Comparison of ENCODE assay signal across 13 cellular contexts in genomic region chr20:64052987-64053840, GRCh38. TPM values are rescaled to one million over a fixed set of nuclear protein-coding genes. Genes with fewer than 3 reads are reported as not detected.
DNase-seq lines count a peak whose midpoint lies in the region; ATAC-seq, FAIRE-seq and TF ChIP-seq lines count a peak whose summit lies in the region.
"Had no signal": no experiment of that assay in that cellular context is flagged by ENCODE, and none has a peak within 500 bp of the region (broad histone marks: within the 10 kb centered on the region; RNA-seq: fewer than 3 reads in every experiment).

No MANE protein-coding gene starts in this region.

- H3K4me3 Mint-ChIP-seq in CD8-positive, alpha-beta memory T cell = no peak overlapping the region
- H3K4me3 Mint-ChIP-seq: activated naive CD8-positive, alpha-beta T cell treated with anti-CD3 and anti-CD28 coated beads for 36 hours; IgD-negative memory B cell had no signal

- dilution Hi-C loops in endothelial cell of umbilical vein (cut with MboI; ENCODE audit: extremely low pct_ligation_motif_present, low sequenced_read_pairs) = no loop called here

- ATAC-seq in gastrocnemius medialis = no peak
- ATAC-seq in GM21526 (IDR thresholded peaks at IDR 0.05; ENCODE audit: low FRiP score, unreplicated experiment) = no peak

- peak overlapping the region; percentile 53 for H3K27ac ChIP-seq in RWPE1
- peak overlapping the region; percentile 83 for H3K27ac ChIP-seq in endothelial cell of umbilical vein (ENCODE audit: insufficient read depth, low read depth, low read length)
- H3K27ac ChIP-seq in gastrocnemius medialis = peak overlapping the region; percentile 65 to 80 (median 76)
- H3K27ac ChIP-seq in CD8-positive, alpha-beta memory T cell (ENCODE audit: low read depth, low read length) = no peak overlapping the region

- peaks cover 17 to 35% of the 10 kb centered on the region in 2 donors for H3K27me3 Mint-ChIP-seq in CD8-positive, alpha-beta memory T cell

- no peaks in the 10 kb centered on the region for H3K9me3 Mint-ChIP-seq in CD8-positive, alpha-beta memory T cell
- H3K9me3 Mint-ChIP-seq: activated naive CD8-positive, alpha-beta T cell treated with anti-CD3 and anti-CD28 coated beads for 36 hours; IgD-negative memory B cell had no signal

- FAIRE-seq in endothelial cell of umbilical vein (lab: Jason Lieb, UNC) = no peak
- FAIRE-seq: GM18507 had no signal

- H3K9ac ChIP-seq in endothelial cell of umbilical vein (replicated peaks; ENCODE audit: extremely low read depth, insufficient read depth, low read length) = no peak overlapping the region

- H3K27me3 ChIP-seq in endothelial cell of umbilical vein (ENCODE audit: control insufficient read depth in 2 of 2, insufficient read depth in 2 of 2, low read length in 2 of 2) (no peaks in the 10 kb centered on the region), gastrocnemius medialis (peaks cover 14 to 17% (median 17%) of the 10 kb centered on the region in 3 donors)
- H3K27me3 ChIP-seq in CD8-positive, alpha-beta memory T cell (ENCODE audit: insufficient read depth, low read length, poor library complexity, severe bottlenecking) = peaks cover 23% of the 10 kb centered on the region

- H3K4me3 ChIP-seq in endothelial cell of umbilical vein (replicated peaks in 1 of 3; ENCODE audit: insufficient read depth in 1 of 3, low read depth in 1 of 3, low read length in 3 of 3) (no peak overlapping the region), gastrocnemius medialis (peak overlapping the region in 1 of 4 donors; percentile 8)
- H3K4me3 ChIP-seq in CD8-positive, alpha-beta memory T cell (ENCODE audit: low read length) = no peak overlapping the region

- TF ChIP-seq POLR2A in endothelial cell of umbilical vein (IDR thresholded peaks at IDR 0.05; ENCODE audit: low read depth, low read length) = no peak
- TF ChIP-seq POLR2A in gastrocnemius medialis (IDR thresholded peaks at IDR 0.05) = no peak

- peaks cover 6% of the 10 kb centered on the region for H3K79me2 ChIP-seq in endothelial cell of umbilical vein (ENCODE audit: control insufficient read depth, insufficient read depth, low read length)

- CTCF ChIA-PET in RWPE1 (lab: Yijun Ruan, JAX) = interaction anchor here (0.5 to 5.6 kb wide), 7 partner anchors 8 to 589 kb away, joined by 3 to 96 read pairs (median 3); no protein-coding TSS in a partner anchor
- CTCF ChIA-PET in endothelial cell of umbilical vein (lab: Charles Lee) = interaction anchor here (0.7 to 15.2 kb wide), 9 partner anchors 9 to 515 kb away, joined by 3 to 412 read pairs (median 5); partner anchors contain the start of genes C20orf204, PRPF6, PTK6 and SAMD10
- CTCF ChIA-PET in CD8-positive, alpha-beta memory T cell (lab: Charles Lee) = interaction anchor here (1.2 to 1.3 kb wide), 2 partner anchors 9 to 14 kb away, joined by 3 to 8 read pairs; no protein-coding TSS in a partner anchor

- peaks cover 2% of the 10 kb centered on the region in 2 experiments for H3K36me3 ChIP-seq in endothelial cell of umbilical vein (ENCODE audit: control insufficient read depth in 2 of 2, extremely low read depth in 1 of 2, insufficient read depth in 2 of 2, low read length in 2 of 2)
- H3K36me3 ChIP-seq in gastrocnemius medialis = no peaks in the 10 kb centered on the region
- no peaks in the 10 kb centered on the region for H3K36me3 ChIP-seq in CD8-positive, alpha-beta memory T cell (ENCODE audit: insufficient read depth, low read length)

- H2AFZ ChIP-seq in endothelial cell of umbilical vein (ENCODE audit: low read depth, low read length) = no peak overlapping the region

- in situ Hi-C loops in gastrocnemius medialis (cut with MboI; ENCODE audit: low sequenced_read_pairs in 4 of 4) = no loop called here

- H3K4me1 ChIP-seq in endothelial cell of umbilical vein (ENCODE audit: control insufficient read depth, extremely low read depth, insufficient read depth, low read length) (peaks cover 74% of the 10 kb centered on the region), gastrocnemius medialis (no peaks in the 10 kb centered on the region)
- H3K4me1 ChIP-seq in CD8-positive, alpha-beta memory T cell (ENCODE audit: insufficient read depth, low read length) = peaks cover 15% of the 10 kb centered on the region

- POLR2A ChIA-PET in RWPE1 (lab: Yijun Ruan, JAX; ENCODE audit: low non-redundant PET) = interaction anchor here (1.9 kb wide), 1 partner anchor 10 kb away, joined by 8 read pairs; the partner anchor contains the start of gene TCEA2
- POLR2A ChIA-PET in endothelial cell of umbilical vein (lab: Charles Lee) = interaction anchor here (1.6 to 2.4 kb wide), 3 partner anchors 9 to 14 kb away, joined by 11 to 21 read pairs (median 12); partner anchors contain the start of gene TCEA2
- POLR2A ChIA-PET in CD8-positive, alpha-beta memory T cell (lab: Charles Lee) = no interaction called here

- intact Hi-C loops in endothelial cell of umbilical vein (cut with micrococcal nuclease) (loop anchor here (10.0 kb wide), 1 partner anchor 158 kb away; the partner anchor contains the start of gene DNAJC5), gastrocnemius medialis (cut with DNase I; ENCODE audit: low total_unique reads) (no loop called here)

- H3K9me3 ChIP-seq in endothelial cell of umbilical vein (replicated peaks; ENCODE audit: control insufficient read depth, insufficient read depth, low read length) (no peaks in the 10 kb centered on the region), gastrocnemius medialis (no peaks in the 10 kb centered on the region)
- no peaks in the 10 kb centered on the region for H3K9me3 ChIP-seq in CD8-positive, alpha-beta memory T cell (ENCODE audit: low read length)

- H3K27ac Mint-ChIP-seq in CD8-positive, alpha-beta memory T cell = peak overlapping the region in 1 of 8 donors; percentile 33
- H3K27ac Mint-ChIP-seq: activated naive CD8-positive, alpha-beta T cell treated with anti-CD3 and anti-CD28 coated beads for 36 hours; CD4-positive, CD25-positive, alpha-beta regulatory T cell had no signal

- H3K9me1 ChIP-seq in endothelial cell of umbilical vein (replicated peaks; ENCODE audit: control insufficient read depth, extremely low read depth, insufficient read depth, low read length) = no peaks in the 10 kb centered on the region

- no peak for TF ChIP-seq CTCF in RWPE1 (conservative IDR thresholded peaks at IDR 0.05; ENCODE audit: low read depth)
- TF ChIP-seq CTCF in endothelial cell of umbilical vein (IDR thresholded peaks at IDR 0.05; ENCODE audit: extremely low read depth in 1 of 2, insufficient read depth in 1 of 2, low read depth in 1 of 2, low read length in 2 of 2) = no peak
- TF ChIP-seq CTCF in gastrocnemius medialis (IDR thresholded peaks at IDR 0.05 in 4 of 5, conservative IDR thresholded peaks at IDR 0.05 in 1 of 5) = no peak

- no peaks in the 10 kb centered on the region for H4K20me1 ChIP-seq in endothelial cell of umbilical vein (replicated peaks; ENCODE audit: control insufficient read depth, extremely low read depth, insufficient read depth, low read length)

- DNase-seq in RWPE1 (ENCODE audit: low spot score) = no peak
- no peak for DNase-seq in endothelial cell of umbilical vein (ENCODE audit: low read depth, low spot score)
- DNase-seq in gastrocnemius medialis = no peak
- no peak for DNase-seq in SKM-1 treated with dmso at 0.1 percent for 144 hours (lab: John Stamatoyannopoulos, UW; ENCODE audit: unreplicated experiment)
- DNase-seq in CD8-positive, alpha-beta memory T cell = no peak
- DNase-seq: activated naive CD8-positive, alpha-beta T cell treated with anti-CD3 and anti-CD28 coated beads for 36 hours; CD4-positive, CD25-positive, alpha-beta regulatory T cell; erythroblast; NCI-H1417 treated with DMSO at 0.1 percent for 48 hours; NCI-H524 had no signal

- H3K36me3 Mint-ChIP-seq in CD8-positive, alpha-beta memory T cell = no peaks in the 10 kb centered on the region
- H3K36me3 Mint-ChIP-seq: activated naive CD8-positive, alpha-beta T cell treated with anti-CD3 and anti-CD28 coated beads for 36 hours; CD4-positive, CD25-positive, alpha-beta regulatory T cell had no signal

- peak overlapping the region; percentile 49 for H3K4me2 ChIP-seq in endothelial cell of umbilical vein (ENCODE audit: insufficient read depth, low read length)

- H3K4me1 Mint-ChIP-seq in CD8-positive, alpha-beta memory T cell = peaks cover 2 to 13% (median 10%) of the 10 kb centered on the region in 3 donors

- no TSS peak for BruUV-seq in endothelial cell of umbilical vein (replicated peaks; lab: Mats Ljungman, UMichigan)

RNA-seq across cellular contexts. Expression of gene SOX18, which starts 3.8 kb away (rescaled TPM):
- 175 and 211 TPM in 2 replicates for total RNA-seq in endothelial cell of umbilical vein
- polyA plus RNA-seq in endothelial cell of umbilical vein = 20.9 and 21.8 TPM in 2 replicates
- polyA plus RNA-seq in endothelial cell of umbilical vein (2011; cell fraction: cytosol; rRNA removed) = 10.8 and 19.2 TPM in 2 replicates
- polyA plus RNA-seq in endothelial cell of umbilical vein (2011; cell fraction: nucleus; rRNA removed) = 9.0 and 10.9 TPM in 2 replicates
- 23.0 and 49.2 TPM in 2 replicates for polyA plus RNA-seq in endothelial cell of umbilical vein (2012)
- polyA minus RNA-seq in endothelial cell of umbilical vein = 3.7 and 6.5 TPM in 2 replicates
- polyA minus RNA-seq in endothelial cell of umbilical vein (2011; cell fraction: cytosol; rRNA and poly(A)+ RNA removed) = 2.9 TPM
- 4.4 and 13.0 TPM in 2 replicates for polyA minus RNA-seq in endothelial cell of umbilical vein (2011; cell fraction: nucleus; rRNA and poly(A)+ RNA removed)
- total RNA-seq in gastrocnemius medialis = 1 to 10 TPM; 2.9 to 6.5 (median 5.6) TPM
- total RNA-seq in CD8-positive, alpha-beta memory T cell = not detected
- not detected for polyA plus RNA-seq in CD8-positive, alpha-beta memory T cell
- total RNA-seq: activated naive CD8-positive, alpha-beta T cell treated with anti-CD3 and anti-CD28 coated beads for 36 hours; CD4-positive, CD25-positive, alpha-beta regulatory T cell had no signal
- polyA plus RNA-seq: CD4-positive, CD25-positive, alpha-beta regulatory T cell; IgD-negative memory B cell had no signal

RNA-seq across cellular contexts. Expression of gene TCEA2, which starts 9.8 kb away (rescaled TPM):
- total RNA-seq in endothelial cell of umbilical vein (65.5 and 71.3 TPM in 2 replicates), gastrocnemius medialis (10 to 100 TPM in 1 of 4 donors, 1 to 10 TPM in 3; 8.4 to 21.0 (median 8.8) TPM)
- 53.1 and 56.0 TPM in 2 replicates for polyA plus RNA-seq in endothelial cell of umbilical vein
- polyA plus RNA-seq in endothelial cell of umbilical vein (2011; cell fraction: cytosol; rRNA removed) = 37.0 and 47.4 TPM in 2 replicates
- polyA plus RNA-seq in endothelial cell of umbilical vein (2011; cell fraction: nucleus; rRNA removed) = 97.1 and 136 TPM in 2 replicates
- polyA plus RNA-seq in endothelial cell of umbilical vein (2012) = 46.9 and 80.2 TPM in 2 replicates
- 24.5 and 35.3 TPM in 2 replicates for polyA minus RNA-seq in endothelial cell of umbilical vein
- polyA minus RNA-seq in endothelial cell of umbilical vein (2011; cell fraction: cytosol; rRNA and poly(A)+ RNA removed) = 19.4 TPM
- 15.8 and 34.4 TPM in 2 replicates for polyA minus RNA-seq in endothelial cell of umbilical vein (2011; cell fraction: nucleus; rRNA and poly(A)+ RNA removed)
- total RNA-seq in CD8-positive, alpha-beta memory T cell = 10 to 100 TPM; 24.2 to 24.5 TPM
- 30.9 TPM for polyA plus RNA-seq in CD8-positive, alpha-beta memory T cell

RNA-seq across cellular contexts. Expression of gene C20orf204, which starts 17.2 kb away (rescaled TPM):
- 5.8 and 6.0 TPM in 2 replicates for total RNA-seq in endothelial cell of umbilical vein
- polyA plus RNA-seq in endothelial cell of umbilical vein = 2.8 and 4.5 TPM in 2 replicates
- 0.79 and 1.2 TPM in 2 replicates for polyA plus RNA-seq in endothelial cell of umbilical vein (2011; cell fraction: cytosol; rRNA removed)
- polyA plus RNA-seq in endothelial cell of umbilical vein (2011; cell fraction: nucleus; rRNA removed) = 2.4 and 2.8 TPM in 2 replicates
- 0.66 and 1.6 TPM in 2 replicates for polyA plus RNA-seq in endothelial cell of umbilical vein (2012)
- polyA minus RNA-seq in endothelial cell of umbilical vein = 1.0 and 1.5 TPM in 2 replicates
- polyA minus RNA-seq in endothelial cell of umbilical vein (2011; cell fraction: cytosol; rRNA and poly(A)+ RNA removed) = 1.7 TPM
- 2.2 and 4.4 TPM in 2 replicates for polyA minus RNA-seq in endothelial cell of umbilical vein (2011; cell fraction: nucleus; rRNA and poly(A)+ RNA removed)
- total RNA-seq in gastrocnemius medialis = under 1 TPM in 3 of 4 donors, not detected in 1; 0.16 to 0.66 (median 0.33) TPM
- total RNA-seq in CD8-positive, alpha-beta memory T cell = 1 to 10 TPM; 2.4 to 2.7 TPM
- polyA plus RNA-seq in CD8-positive, alpha-beta memory T cell = 0.40 TPM
- polyA plus RNA-seq: IgD-negative memory B cell had no signal

RNA-seq across cellular contexts. Expression of gene RGS19, which starts 26.1 kb away (rescaled TPM):
- total RNA-seq in endothelial cell of umbilical vein (27.8 and 28.3 TPM in 2 replicates), gastrocnemius medialis (1 to 10 TPM in 3 of 4 donors, under 1 TPM in 1; 0.92 to 7.7 (median 3.5) TPM)
- 33.7 and 69.6 TPM in 2 replicates for polyA plus RNA-seq in endothelial cell of umbilical vein
- 21.3 and 30.8 TPM in 2 replicates for polyA plus RNA-seq in endothelial cell of umbilical vein (2011; cell fraction: cytosol; rRNA removed)
- 12.0 and 13.9 TPM in 2 replicates for polyA plus RNA-seq in endothelial cell of umbilical vein (2011; cell fraction: nucleus; rRNA removed)
- polyA plus RNA-seq in endothelial cell of umbilical vein (2012) = 24.7 and 27.7 TPM in 2 replicates
- polyA minus RNA-seq in endothelial cell of umbilical vein = 14.0 and 19.0 TPM in 2 replicates
- 16.2 TPM for polyA minus RNA-seq in endothelial cell of umbilical vein (2011; cell fraction: cytosol; rRNA and poly(A)+ RNA removed)
- polyA minus RNA-seq in endothelial cell of umbilical vein (2011; cell fraction: nucleus; rRNA and poly(A)+ RNA removed) = 4.2 and 5.7 TPM in 2 replicates
- 10 to 100 TPM; 35.3 to 36.9 TPM for total RNA-seq in CD8-positive, alpha-beta memory T cell
- polyA plus RNA-seq in CD8-positive, alpha-beta memory T cell = 120 TPM

RNA-seq across cellular contexts. Expression of gene OPRL1, which starts 26.7 kb away (rescaled TPM):
- total RNA-seq in endothelial cell of umbilical vein (1.9 and 2.2 TPM in 2 replicates), gastrocnemius medialis (under 1 TPM; 0.10 to 0.68 (median 0.15) TPM)
- 2.0 and 2.6 TPM in 2 replicates for polyA plus RNA-seq in endothelial cell of umbilical vein
- 1.3 and 1.8 TPM in 2 replicates for polyA plus RNA-seq in endothelial cell of umbilical vein (2011; cell fraction: cytosol; rRNA removed)
- 1.8 and 2.3 TPM in 2 replicates for polyA plus RNA-seq in endothelial cell of umbilical vein (2011; cell fraction: nucleus; rRNA removed)
- 2.3 and 5.2 TPM in 2 replicates for polyA plus RNA-seq in endothelial cell of umbilical vein (2012)
- polyA minus RNA-seq in endothelial cell of umbilical vein = 2.3 and 3.7 TPM in 2 replicates
- not detected for polyA minus RNA-seq in endothelial cell of umbilical vein (2011; cell fraction: cytosol; rRNA and poly(A)+ RNA removed)
- 0.43 and 0.91 TPM in 2 replicates for polyA minus RNA-seq in endothelial cell of umbilical vein (2011; cell fraction: nucleus; rRNA and poly(A)+ RNA removed)
- total RNA-seq in CD8-positive, alpha-beta memory T cell = under 1 TPM; 0.38 to 0.44 TPM
- polyA plus RNA-seq in CD8-positive, alpha-beta memory T cell = 0.49 TPM

Comparison
In these comparisons a context has a peak if more than half of its experiments do, and no peak if none do; other contexts are left out.
1. RNA of gene SOX18, which starts 3.8 kb away (total RNA-seq): 175 to 211 TPM in endothelial cell of umbilical vein; 2.9 to 6.5 TPM in gastrocnemius medialis and not detected in CD8-positive, alpha-beta memory T cell; every median in the first group is over 10 times any median in the second.